Comparison of ENCODE assay signal across 8 cellular contexts in genomic region chr1:147640553-147641165, GRCh38. TPM values are rescaled to one million over a fixed set of nuclear protein-coding genes. Genes with fewer than 3 reads are reported as not detected.
DNase-seq lines count a peak whose midpoint lies in the region; ATAC-seq and TF ChIP-seq lines count a peak whose summit lies in the region.

No MANE protein-coding gene starts in this region.

- no peak overlapping the region for H4K8ac ChIP-seq in IMR-90 (ENCODE audit: low read depth in 2 of 2, low read length in 2 of 2)

- ATAC-seq in GM21515 (IDR thresholded peaks at IDR 0.05; ENCODE audit: unreplicated experiment) = peak; percentile 92
- peak; percentile 99 for ATAC-seq in IMR-90 (ENCODE audit: low read depth)
- ATAC-seq in thoracic aorta (ENCODE audit: insufficient number of reproducible peaks, low FRiP score, low read depth) = no peak

- TF ChIP-seq CTCF in IMR-90 (conservative IDR thresholded peaks at IDR 0.05; ENCODE audit: low read depth, low read length) (peak; percentile 94), fibroblast of the aortic adventitia (IDR thresholded peaks at IDR 0.05; ENCODE audit: insufficient read depth, low read length) (peak; percentile 82), osteoblast (IDR thresholded peaks at IDR 0.05; ENCODE audit: extremely low read depth, low read depth, low read length) (peak; percentile 82), thoracic aorta (IDR thresholded peaks at IDR 0.05) (peak; percentile 59)

- BruUV-seq in IMR-90 (replicated peaks; lab: Mats Ljungman, UMichigan) = no TSS peak

- no peak overlapping the region for H2BK120ac ChIP-seq in IMR-90 (ENCODE audit: low read depth, low read length)

- H4K91ac ChIP-seq in IMR-90 (ENCODE audit: insufficient read depth, low read depth, low read length) = no peak overlapping the region

- H3K18ac ChIP-seq in IMR-90 (ENCODE audit: low read depth, low read length) = no peak overlapping the region

- no peak overlapping the region for H4K5ac ChIP-seq in IMR-90 (ENCODE audit: low read depth, low read length)

- H3K4me3 ChIP-seq in IMR-90 (ENCODE audit: insufficient read depth, low read depth, low read length) (no peak overlapping the region), fibroblast of the aortic adventitia (ENCODE audit: low read depth, low read length) (no peak overlapping the region), osteoblast (ENCODE audit: insufficient read depth, low read length) (no peak overlapping the region), thoracic aorta (no peak overlapping the region)

- H3K23ac ChIP-seq in IMR-90 (ENCODE audit: low read depth, low read length) = no peak overlapping the region

- no peak overlapping the region for H3K9ac ChIP-seq in IMR-90 (ENCODE audit: low read depth, low read length)

- POLR2A ChIA-PET in IMR-90 (lab: Charles Lee; ENCODE audit: unreplicated experiment) = no interaction called here

- H2AFZ ChIP-seq in IMR-90 (replicated peaks; ENCODE audit: low read length, poor library complexity) (no peak overlapping the region), osteoblast (ENCODE audit: low read length) (no peak overlapping the region)

- no peaks in the 10 kb centered on the region for H3K4me1 ChIP-seq in IMR-90 (ENCODE audit: control insufficient read depth, insufficient read depth, low read length)
- H3K4me1 ChIP-seq in osteoblast (ENCODE audit: insufficient read depth, low read length) = no peaks in the 10 kb centered on the region
- H3K4me1 ChIP-seq in thoracic aorta (ENCODE audit: control insufficient read depth in 1 of 2, low read depth in 2 of 2) = peaks cover 0 to 4% of the 10 kb centered on the region in 2 donors

- H4K20me1 ChIP-seq in IMR-90 (ENCODE audit: insufficient read depth, low read length) (no peaks in the 10 kb centered on the region), osteoblast (ENCODE audit: insufficient read depth, low read length) (no peaks in the 10 kb centered on the region)

- dilution Hi-C loops in IMR-90 (cut with HindIII; ENCODE audit: low sequenced_read_pairs, unreplicated experiment) = no loop called here

- peak; percentile 68 for DNase-seq in DMS114 treated with DMSO at 0.1 percent for 48 hours (lab: John Stamatoyannopoulos, UW; ENCODE audit: unreplicated experiment)
- peak; percentile 84 for DNase-seq in IMR-90
- DNase-seq in RKO (ENCODE audit: low spot score) = peak; percentile 82
- DNase-seq in activated T-helper 1 cell treated with Interleukin-2 at 50 U/mL for 16 hours (ENCODE audit: low read depth) = peak; percentile 61
- peak; percentile 78 for DNase-seq in fibroblast of the aortic adventitia (ENCODE audit: low read depth)
- peak; percentile 87 for DNase-seq in osteoblast (ENCODE audit: insufficient read length, low spot score, missing footprints)
- DNase-seq in thoracic aorta (ENCODE audit: low spot score) = no peak

- H3K79me1 ChIP-seq in IMR-90 (ENCODE audit: low read depth in 1 of 2, low read length in 2 of 2) = no peaks in the 10 kb centered on the region

- H2BK15ac ChIP-seq in IMR-90 (ENCODE audit: low read depth, low read length) = no peak overlapping the region

- CTCF ChIA-PET in IMR-90 (lab: Yijun Ruan, JAX) = interaction anchor here (0.5 to 1.1 kb wide), 4 partner anchors 14 to 601 kb away, joined by 3 to 6 read pairs (median 4); no protein-coding TSS in a partner anchor

- H3K4me2 ChIP-seq in IMR-90 (ENCODE audit: low read depth, low read length) = no peak overlapping the region
- no peak overlapping the region for H3K4me2 ChIP-seq in osteoblast (ENCODE audit: insufficient read depth, low read length)

- no peak overlapping the region for H2BK5ac ChIP-seq in IMR-90 (ENCODE audit: low read depth, low read length, poor library complexity, severe bottlenecking)

- H3K9me3 ChIP-seq in IMR-90 (ENCODE audit: control insufficient read depth, insufficient read depth, low read length) (no peaks in the 10 kb centered on the region), osteoblast (ENCODE audit: low read depth, low read length) (no peaks in the 10 kb centered on the region), thoracic aorta (no peaks in the 10 kb centered on the region)

- no peak overlapping the region for H2BK20ac ChIP-seq in IMR-90 (ENCODE audit: low read depth, low read length)

- no peak for TF ChIP-seq POLR2A in IMR-90 (IDR thresholded peaks at IDR 0.05; ENCODE audit: low read depth, low read length)

- WGBS in IMR-90 (ENCODE audit: extremely low coverage in 2 of 2, insufficient read length in 1 of 2), 2 experiments = no CpG with 5 or more reads among the region's 9 CpGs

- no peaks in the 10 kb centered on the region for H3K9me1 ChIP-seq in IMR-90 (ENCODE audit: insufficient read depth, low read length)

- no peak overlapping the region for H3K56ac ChIP-seq in IMR-90 (ENCODE audit: extremely low read depth, insufficient read depth, low read length)

- in situ Hi-C loops in IMR-90 (cut with MboI; ENCODE audit: low sequenced_read_pairs) = no loop called here

- no peak overlapping the region for H2AK9ac ChIP-seq in IMR-90 (replicated peaks; ENCODE audit: low read depth, low read length, poor library complexity)

- no peak overlapping the region for H3K4ac ChIP-seq in IMR-90 (ENCODE audit: low read depth, low read length)

- no peak overlapping the region for H3K14ac ChIP-seq in IMR-90 (replicated peaks; ENCODE audit: low read depth, low read length)

- peak; percentile 66 for TF ChIP-seq RAD21 in IMR-90 (IDR thresholded peaks at IDR 0.05; ENCODE audit: low read length)

- H3K36me3 ChIP-seq in IMR-90 (ENCODE audit: control insufficient read depth, insufficient read depth, low read length) (no peaks in the 10 kb centered on the region), osteoblast (ENCODE audit: insufficient read depth, low read length) (peaks cover 6% of the 10 kb centered on the region), thoracic aorta (peaks cover 3% of the 10 kb centered on the region)

- no peaks in the 10 kb centered on the region for H3K79me2 ChIP-seq in osteoblast (ENCODE audit: insufficient read depth, low read length)

- no peaks in the 10 kb centered on the region for H3K27me3 ChIP-seq in IMR-90 (ENCODE audit: control insufficient read depth, insufficient read depth, low read length)
- H3K27me3 ChIP-seq in osteoblast (ENCODE audit: insufficient read depth, low read length) = no peaks in the 10 kb centered on the region
- H3K27me3 ChIP-seq in thoracic aorta (replicated peaks; ENCODE audit: insufficient read depth) = no peaks in the 10 kb centered on the region

- H3K27ac ChIP-seq in IMR-90 (ENCODE audit: insufficient read depth, low read length) (no peak overlapping the region), osteoblast (ENCODE audit: low read depth, low read length) (no peak overlapping the region), thoracic aorta (no peak overlapping the region)

- intact Hi-C loops in IMR-90 (cut with micrococcal nuclease) = loop anchor here (1.0 kb wide), 3 partner anchors 60 to 252 kb away; no protein-coding TSS in a partner anchor

- no peak overlapping the region for H2AK5ac ChIP-seq in IMR-90 (ENCODE audit: low read depth, low read length)

TF ChIP-seq in IMR-90, 13 proteins besides CTCF, POLR2A, EP300 and RAD21:
- no peak for TF ChIP-seq MAFK (IDR thresholded peaks at IDR 0.05; ENCODE audit: low read depth, low read length)
- no peak for TF ChIP-seq FOS (IDR thresholded peaks at IDR 0.05; ENCODE audit: low read depth, low read length)
- TF ChIP-seq USF2 (IDR thresholded peaks at IDR 0.05; ENCODE audit: low read depth, low read length) = no peak
- no peak for TF ChIP-seq RCOR1 (IDR thresholded peaks at IDR 0.05; ENCODE audit: insufficient replicate concordance, low read length)
- TF ChIP-seq SMC3 (IDR thresholded peaks at IDR 0.05; ENCODE audit: low read depth, low read length) = peak; percentile 80
- TF ChIP-seq CEBPB (IDR thresholded peaks at IDR 0.05; ENCODE audit: low read depth, low read length) = no peak
- no peak for TF ChIP-seq MXI1 (IDR thresholded peaks at IDR 0.05; ENCODE audit: borderline replicate concordance, low read depth, low read length)
- TF ChIP-seq ELK1 (IDR thresholded peaks at IDR 0.05; ENCODE audit: borderline replicate concordance, low read depth, low read length) = no peak
- no peak for TF ChIP-seq CHD1 (IDR thresholded peaks at IDR 0.05; ENCODE audit: low read depth, low read length)

RNA-seq across cellular contexts. Expression of gene ACP6, which starts 29.7 kb away (rescaled TPM):
- total RNA-seq in IMR-90 (2012; rRNA removed) (2.5 and 3.6 TPM in 2 replicates), fibroblast of the aortic adventitia (ENCODE audit: low replicate concordance) (2.9 and 3.5 TPM in 2 replicates), osteoblast (6.9 and 9.1 TPM in 2 replicates), thoracic aorta (10 to 100 TPM; 10.8 to 11.4 TPM)
- polyA plus RNA-seq in IMR-90 (2012; rRNA removed) = 8.2 and 8.8 TPM in 2 replicates
- 1.7 and 2.4 TPM in 2 replicates for polyA plus RNA-seq in IMR-90 (2012; cell fraction: cytosol; rRNA removed)
- 19.7 and 47.1 TPM in 2 replicates for polyA plus RNA-seq in IMR-90 (2012; cell fraction: nucleus; rRNA removed; ENCODE audit: low replicate concordance)
